8 cellular contexts compared by ENCODE assay signal in genomic region chr15:100627789-100628395, GRCh38. TPM values are rescaled to one million over a fixed set of nuclear protein-coding genes. Genes with fewer than 3 reads are reported as not detected.
A peak's percentile ranks its signal among the peaks of the same experiment; 100 is the strongest.
DNase-seq lines count a peak whose midpoint lies in the region; ATAC-seq and TF ChIP-seq lines count a peak whose summit lies in the region.

No MANE protein-coding gene starts in this region.

- H3K36me3 Mint-ChIP-seq in activated naive CD4-positive, alpha-beta T cell treated with anti-CD3 and anti-CD28 coated beads, Interleukin-2, amount 10 ng/mL, durations not matched to agents 7 days and 5 days = peaks cover 45% of the 10 kb centered on the region
- no peaks in the 10 kb centered on the region for H3K36me3 Mint-ChIP-seq in glutamatergic neuron (ENCODE audit: unreplicated experiment)

- H3K27me3 ChIP-seq in prostate gland (replicated peaks; ENCODE audit: insufficient read depth) (no peaks in the 10 kb centered on the region), aorta (ENCODE audit: control insufficient read depth in 1 of 2, insufficient read depth in 2 of 2, low read length in 1 of 2) (no peaks in the 10 kb centered on the region)

- DNase-seq in ELF-1 (ENCODE audit: low read depth, low spot score) (peak; percentile 85), GOT3 (lab: John Stamatoyannopoulos, UW) (peak; percentile 10), M059J (ENCODE audit: low read depth) (peak; percentile 64), SK-N-MC (ENCODE audit: low read depth, low spot score) (peak; percentile 65), glutamatergic neuron (peak; percentile 60), prostate gland (ENCODE audit: low spot score) (peak; percentile 79), aorta (peak in 1 of 2 donors; percentile 53)
- peak; percentile 74 for DNase-seq in activated naive CD4-positive, alpha-beta T cell treated with anti-CD3 and anti-CD28 coated beads, Interleukin-2, amount 10 ng/mL, durations not matched to agents 7 days and 5 days

- WGBS in prostate gland = 27% methylated on average over 6 of the region's 6 CpGs
- 28 to 37% methylated on average over 6 of the region's 6 CpGs for WGBS in aorta, 2 donors

- intact Hi-C loops in prostate gland (cut with DNase I) (loop anchor here (2.0 to 10.0 kb wide), 4 partner anchors 247 to 627 kb away; partner anchors contain the start of genes CHSY1 and LRRK1), aorta (cut with DNase I) (loop anchor here (1.0 to 2.0 kb wide), 4 partner anchors 245 to 379 kb away; no protein-coding TSS in a partner anchor)

- H3K9ac ChIP-seq in SK-N-MC (ENCODE audit: insufficient read length) = no peak overlapping the region

- H3K36me3 ChIP-seq in SK-N-MC (ENCODE audit: insufficient read depth, low read length) (peaks cover 6% of the 10 kb centered on the region; the same call in 1 of the 2 replicates), prostate gland (no peaks in the 10 kb centered on the region), aorta (ENCODE audit: control insufficient read depth in 1 of 2, insufficient read depth in 2 of 2, low read length in 1 of 2) (peaks cover 4 to 6% of the 10 kb centered on the region in 2 donors)

- H3K27ac Mint-ChIP-seq in activated naive CD4-positive, alpha-beta T cell treated with anti-CD3 and anti-CD28 coated beads, Interleukin-2, amount 10 ng/mL, durations not matched to agents 7 days and 5 days = no peak overlapping the region
- H3K27ac Mint-ChIP-seq in glutamatergic neuron (ENCODE audit: unreplicated experiment) = no peak overlapping the region

- H3K27ac ChIP-seq in SK-N-MC (no peak overlapping the region), prostate gland (no peak overlapping the region), aorta (ENCODE audit: low read depth in 1 of 2, low read length in 2 of 2) (no peak overlapping the region)

- TF ChIP-seq POLR2A in prostate gland (IDR thresholded peaks at IDR 0.05) = no peak

- peak; percentile 96 for TF ChIP-seq CTCF in glutamatergic neuron (IDR thresholded peaks at IDR 0.05; ENCODE audit: partially characterized antibody, unreplicated experiment)
- peak; percentile 69 to 95 (median 88) for TF ChIP-seq CTCF in prostate gland (IDR thresholded peaks at IDR 0.05)

- no peaks in the 10 kb centered on the region for H3K9me3 Mint-ChIP-seq in activated naive CD4-positive, alpha-beta T cell treated with anti-CD3 and anti-CD28 coated beads, Interleukin-2, amount 10 ng/mL, durations not matched to agents 7 days and 5 days
- no peaks in the 10 kb centered on the region for H3K9me3 Mint-ChIP-seq in glutamatergic neuron (ENCODE audit: unreplicated experiment)

- no peaks in the 10 kb centered on the region for H3K4me1 ChIP-seq in prostate gland (replicated peaks)
- no peaks in the 10 kb centered on the region for H3K4me1 ChIP-seq in aorta (ENCODE audit: control insufficient read depth in 1 of 2, insufficient read depth in 2 of 2, low read length in 2 of 2)

- peaks cover 6% of the 10 kb centered on the region for H3K4me1 Mint-ChIP-seq in activated naive CD4-positive, alpha-beta T cell treated with anti-CD3 and anti-CD28 coated beads, Interleukin-2, amount 10 ng/mL, durations not matched to agents 7 days and 5 days
- no peaks in the 10 kb centered on the region for H3K4me1 Mint-ChIP-seq in glutamatergic neuron (ENCODE audit: low read depth, unreplicated experiment)

- H3K4me3 Mint-ChIP-seq in activated naive CD4-positive, alpha-beta T cell treated with anti-CD3 and anti-CD28 coated beads, Interleukin-2, amount 10 ng/mL, durations not matched to agents 7 days and 5 days = no peak overlapping the region
- H3K4me3 Mint-ChIP-seq in glutamatergic neuron (ENCODE audit: unreplicated experiment) = no peak overlapping the region

- no peaks in the 10 kb centered on the region for H3K9me3 ChIP-seq in SK-N-MC (ENCODE audit: low read depth, low read length)
- no peaks in the 10 kb centered on the region for H3K9me3 ChIP-seq in prostate gland
- no peaks in the 10 kb centered on the region for H3K9me3 ChIP-seq in aorta (ENCODE audit: control insufficient read depth, low read length)

- no peaks in the 10 kb centered on the region for H3K27me3 Mint-ChIP-seq in activated naive CD4-positive, alpha-beta T cell treated with anti-CD3 and anti-CD28 coated beads, Interleukin-2, amount 10 ng/mL, durations not matched to agents 7 days and 5 days
- no peaks in the 10 kb centered on the region for H3K27me3 Mint-ChIP-seq in glutamatergic neuron (ENCODE audit: unreplicated experiment)

- CTCF ChIA-PET in activated naive CD4-positive, alpha-beta T cell treated with anti-CD3 and anti-CD28 coated beads, Interleukin-2, amount 10 ng/mL, durations not matched to agents 7 days and 5 days (lab: Charles Lee) = interaction anchor here (0.7 to 1.4 kb wide), 3 partner anchors 9 to 379 kb away, joined by 3 to 4 read pairs (median 4); no protein-coding TSS in a partner anchor

- H3K4me3 ChIP-seq in SK-N-MC (no peak overlapping the region), prostate gland (no peak overlapping the region), aorta (ENCODE audit: low read length in 2 of 2) (no peak overlapping the region)

- peak; percentile 90 for ATAC-seq in aorta (ENCODE audit: low FRiP score)

RNA-seq across cellular contexts. Expression of gene ASB7, which starts 25.5 kb away (rescaled TPM):
- total RNA-seq in M059J (2014; rRNA removed; shearing (Covaris generic)) = 9.6 and 12.1 TPM in 2 replicates
- total RNA-seq in glutamatergic neuron (ENCODE audit: unreplicated experiment) = 14.5 TPM
- total RNA-seq in prostate gland = 10 to 100 TPM; 17.3 to 22.3 TPM
- 10 to 100 TPM; 11.0 to 11.5 TPM for total RNA-seq in aorta
- 1 to 10 TPM; 2.9 to 5.6 TPM for polyA plus RNA-seq in aorta

RNA-seq across cellular contexts. Expression of gene LINS1, which starts 25.9 kb away (rescaled TPM):
- 16.9 and 17.2 TPM in 2 replicates for total RNA-seq in M059J (2014; rRNA removed; shearing (Covaris generic))
- total RNA-seq in glutamatergic neuron (ENCODE audit: unreplicated experiment) = 15.0 TPM
- total RNA-seq in prostate gland = 10 to 100 TPM; 15.5 to 32.3 TPM
- 10 to 100 TPM; 12.8 to 19.2 TPM for total RNA-seq in aorta
- 10 to 100 TPM in 1 of 2 donors, 1 to 10 TPM in 1; 7.1 to 11.3 TPM for polyA plus RNA-seq in aorta
